ENCODE assay signal across 22 cellular contexts in the genomic region with DNA sequence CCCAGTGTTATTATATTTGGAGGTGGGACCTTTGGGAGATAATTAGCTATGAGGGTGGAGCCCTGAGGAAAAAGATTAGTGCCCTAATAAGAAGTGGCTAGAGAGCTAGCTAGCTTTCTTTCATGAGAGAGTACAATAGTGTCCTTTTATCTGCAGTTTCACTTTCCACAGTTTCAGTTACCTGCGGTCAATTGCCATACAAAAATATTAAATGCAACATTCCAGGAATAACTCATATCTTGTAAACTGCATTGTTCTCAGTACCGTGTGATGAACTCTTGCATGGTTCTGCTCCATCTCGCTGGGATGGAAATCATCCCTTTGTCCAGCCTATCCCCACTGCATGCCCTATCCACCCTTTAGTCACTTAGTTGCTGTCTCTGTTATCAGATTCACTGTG.
DNase-seq lines count a peak whose midpoint lies in the region; ATAC-seq, FAIRE-seq and TF ChIP-seq lines count a peak whose summit lies in the region.
"Had no signal": no experiment of that assay in that cellular context is flagged by ENCODE, and none has a peak within 500 bp of the region (broad histone marks: within the 10 kb centered on the region; RNA-seq: fewer than 3 reads in every experiment).

No MANE protein-coding gene starts in this region.

- H3K9me3 Mint-ChIP-seq in GM23338, result no peaks in the 10 kb centered on the region

- BruUV-seq in PC-3 (replicated peaks; lab: Mats Ljungman, UMichigan), result no TSS peak

- H4K20me1 ChIP-seq in GM23338 (replicated peaks; ENCODE audit: insufficient read depth), result no peaks in the 10 kb centered on the region
- no peaks in the 10 kb centered on the region for H4K20me1 ChIP-seq in PC-3 (ENCODE audit: low read length)
- H4K20me1 ChIP-seq in SK-N-SH (ENCODE audit: insufficient read depth), result no peaks in the 10 kb centered on the region
- H4K20me1 ChIP-seq: BLaER1 had no signal

- intact Hi-C loops in PC-3 (cut with micrococcal nuclease), result no loop called here

- no peaks in the 10 kb centered on the region for H3F3A ChIP-seq in GM23338 (replicated peaks; ENCODE audit: low read depth)
- H3F3A ChIP-seq in PC-3 (ENCODE audit: low read length, unreplicated experiment), result no peaks in the 10 kb centered on the region
- H3F3A ChIP-seq in SK-N-SH (replicated peaks; ENCODE audit: insufficient read depth), result no peaks in the 10 kb centered on the region

- FAIRE-seq in RCC 7860 (lab: Jason Lieb, UNC), result no peak
- FAIRE-seq: A204.1, G401.6, GM12892, GM19239, H54 had no signal

- H3K4me3 Mint-ChIP-seq in GM23338, result no peak overlapping the region
- H3K4me3 Mint-ChIP-seq: B cell; CD4-positive, CD25-positive, alpha-beta regulatory T cell; CD8-positive, alpha-beta T cell had no signal

- CTCF ChIA-PET in PC-3 (lab: Charles Lee), result no interaction called here
- CTCF ChIA-PET in SK-N-SH (lab: Yijun Ruan, JAX), result no interaction called here

- H3K27me3 ChIP-seq in GM23338 (ENCODE audit: insufficient read depth) (no peaks in the 10 kb centered on the region), PC-3 (ENCODE audit: low read length) (peaks cover 41% of the 10 kb centered on the region), SK-N-SH (ENCODE audit: insufficient read depth) (no peaks in the 10 kb centered on the region)
- H3K27me3 ChIP-seq: BLaER1 had no signal

- no peak overlapping the region for H3K4me2 ChIP-seq in GM23338
- H3K4me2 ChIP-seq in PC-3 (ENCODE audit: low read length), result no peak overlapping the region
- no peak overlapping the region for H3K4me2 ChIP-seq in SK-N-SH
- H3K4me2 ChIP-seq: BLaER1 had no signal

- peaks cover 25% of the 10 kb centered on the region for H3K4me1 ChIP-seq in GM23338 (ENCODE audit: insufficient read depth)
- peaks cover 9% of the 10 kb centered on the region; the same call in 1 of the 2 replicates for H3K4me1 ChIP-seq in PC-3 (ENCODE audit: insufficient read depth, low read length)
- H3K4me1 ChIP-seq in SK-N-SH (ENCODE audit: control insufficient read depth in 1 of 2, insufficient read depth in 2 of 2, low read depth in 1 of 2, low read length in 1 of 2), result peaks cover 0 to 5% of the 10 kb centered on the region in 2 experiments; a peak in 2 of 4 replicates
- H3K4me1 ChIP-seq: Caco-2 had no signal

- H3K9me3 ChIP-seq in PC-3 (ENCODE audit: low read length), result no peaks in the 10 kb centered on the region
- no peaks in the 10 kb centered on the region for H3K9me3 ChIP-seq in SK-N-SH
- H3K9me3 ChIP-seq: BLaER1, Caco-2 had no signal

- no peak for TF ChIP-seq EP300 in SK-N-SH (IDR thresholded peaks at IDR 0.05; ENCODE audit: borderline replicate concordance in 1 of 2, low read depth in 1 of 2, low read length in 1 of 2)

- 0 out of 2 replicates have a peak overlapping the region, but pooled peaks have one; percentile 74 for H2AFZ ChIP-seq in GM23338
- H2AFZ ChIP-seq in PC-3 (ENCODE audit: low read length), result no peak overlapping the region
- no peak overlapping the region for H2AFZ ChIP-seq in SK-N-SH (ENCODE audit: low read depth)

- no peaks in the 10 kb centered on the region for H3K79me2 ChIP-seq in GM23338 (replicated peaks; ENCODE audit: insufficient read depth)
- no peaks in the 10 kb centered on the region for H3K79me2 ChIP-seq in PC-3 (ENCODE audit: low read length)
- H3K79me2 ChIP-seq in SK-N-SH (ENCODE audit: insufficient read depth), result no peaks in the 10 kb centered on the region

- no peak overlapping the region for H3K27ac ChIP-seq in GM23338 (ENCODE audit: low read depth)
- no peak overlapping the region for H3K27ac ChIP-seq in PC-3 (ENCODE audit: low read length)
- no peak overlapping the region for H3K27ac ChIP-seq in SK-N-SH (ENCODE audit: low read depth in 2 of 2, low read length in 1 of 2)
- H3K27ac ChIP-seq: 22Rv1, BLaER1, C4-2B had no signal

- H3K4me3 ChIP-seq in GM23338 (no peak overlapping the region), PC-3 (ENCODE audit: low read length) (no peak overlapping the region), SK-N-SH (ENCODE audit: low read depth in 2 of 2, low read length in 1 of 2) (no peak overlapping the region)
- H3K4me3 ChIP-seq: BLaER1 had no signal

- no peak overlapping the region for H3K27ac Mint-ChIP-seq in GM23338
- H3K27ac Mint-ChIP-seq: B cell; CD4-positive, CD25-positive, alpha-beta regulatory T cell; CD8-positive, alpha-beta T cell had no signal

- no peak for DNase-seq in GM23338 (ENCODE audit: low spot score)
- peak; percentile 43 for DNase-seq in PC-3
- DNase-seq in SW480 (ENCODE audit: low spot score), result peak; percentile 79
- no peak for DNase-seq in SK-N-SH
- no peak for DNase-seq in RCC 7860 (ENCODE audit: low spot score)
- DNase-seq: Caco-2; CD4-positive, CD25-positive, alpha-beta regulatory T cell; CD8-positive, alpha-beta T cell; DMS153; DND-41; GOT3; HCEC 1CT had no signal

- no peaks in the 10 kb centered on the region for H3K36me3 Mint-ChIP-seq in GM23338 (ENCODE audit: low read depth)
- H3K36me3 Mint-ChIP-seq: CD4-positive, CD25-positive, alpha-beta regulatory T cell; CD8-positive, alpha-beta T cell had no signal

- 33% methylated on average over 3 of the region's 3 CpGs for WGBS in SK-N-SH (ENCODE audit: low lambda C conversion rate)

- H3K9me2 ChIP-seq in GM23338 (ENCODE audit: insufficient read depth) (no peaks in the 10 kb centered on the region), PC-3 (replicated peaks; ENCODE audit: low read length) (no peaks in the 10 kb centered on the region), SK-N-SH (no peaks in the 10 kb centered on the region)

- ATAC-seq in GM23338, result no peak
- peak; percentile 31 for ATAC-seq in PC-3
- no peak for ATAC-seq in HG03354 (IDR thresholded peaks at IDR 0.05; ENCODE audit: poor library complexity, severe bottlenecking, unreplicated experiment)
- ATAC-seq: CD8-positive, alpha-beta T cell had no signal

- POLR2A ChIA-PET in PC-3 (lab: Charles Lee; ENCODE audit: unreplicated experiment) (interaction anchor here (0.7 kb wide), 1 partner anchor 71 kb away, joined by 3 read pairs; no protein-coding TSS in a partner anchor), SK-N-SH (lab: Yijun Ruan, JAX) (no interaction called here)

- no peak for TF ChIP-seq CTCF in GM23338 (conservative IDR thresholded peaks at IDR 0.05; ENCODE audit: low read depth in 2 of 2)
- no peak for TF ChIP-seq CTCF in PC-3 (conservative IDR thresholded peaks at IDR 0.05; ENCODE audit: low read depth, low read length)
- TF ChIP-seq CTCF in SK-N-SH (IDR thresholded peaks at IDR 0.05), result no peak

- H3K27me3 Mint-ChIP-seq in GM23338 (ENCODE audit: insufficient read depth, low read depth, poor library complexity), result no peaks in the 10 kb centered on the region
- H3K27me3 Mint-ChIP-seq: B cell; CD4-positive, CD25-positive, alpha-beta regulatory T cell had no signal

- H3K9ac ChIP-seq in PC-3 (ENCODE audit: low read length), result no peak overlapping the region
- no peak overlapping the region for H3K9ac ChIP-seq in SK-N-SH
- H3K9ac ChIP-seq: BLaER1 had no signal

- H3K4me1 Mint-ChIP-seq in GM23338, result peaks cover 22% of the 10 kb centered on the region
- H3K4me1 Mint-ChIP-seq: B cell; CD4-positive, CD25-positive, alpha-beta regulatory T cell had no signal

- H3K36me3 ChIP-seq in GM23338 (ENCODE audit: insufficient read depth) (no peaks in the 10 kb centered on the region), PC-3 (ENCODE audit: low read depth, low read length) (no peaks in the 10 kb centered on the region), SK-N-SH (replicated peaks in 1 of 2; ENCODE audit: control insufficient read depth in 1 of 2, insufficient read depth in 2 of 2, low read length in 1 of 2) (no peaks in the 10 kb centered on the region)
- H3K36me3 ChIP-seq: BLaER1 had no signal

- TF ChIP-seq RAD21 in SK-N-SH (IDR thresholded peaks at IDR 0.05; ENCODE audit: low read length), result no peak

TF ChIP-seq in GM23338, 12 proteins besides CTCF, POLR2A, EP300 and RAD21 (continues in another document):
- TF ChIP-seq ZNF114 (CRISPR knock-in tag; IDR thresholded peaks at IDR 0.05), result no peak
- TF ChIP-seq EZH2 (IDR thresholded peaks at IDR 0.05; ENCODE audit: low read depth, unreplicated experiment), result no peak
- TF ChIP-seq EZH2phosphoT487 (IDR thresholded peaks at IDR 0.05; ENCODE audit: unreplicated experiment), result no peak
- TF ChIP-seq JUNB (IDR thresholded peaks at IDR 0.05; ENCODE audit: unreplicated experiment), result no peak
- no peak for TF ChIP-seq NANOG (IDR thresholded peaks at IDR 0.05; ENCODE audit: borderline replicate concordance)
- no peak for TF ChIP-seq CREB1 (CRISPR knock-in tag; IDR thresholded peaks at IDR 0.05; ENCODE audit: low read depth)

TF ChIP-seq in SK-N-SH, 30 proteins besides CTCF, POLR2A, EP300 and RAD21 (continues in another document):
- TF ChIP-seq TCF12 (IDR thresholded peaks at IDR 0.05) (no peak), NFIC (IDR thresholded peaks at IDR 0.05; ENCODE audit: borderline replicate concordance) (no peak), REST (IDR thresholded peaks at IDR 0.05; ENCODE audit: low read depth, low read length) (no peak), NRF1 (IDR thresholded peaks at IDR 0.05; ENCODE audit: low read depth, low read length) (no peak), RCOR1 (IDR thresholded peaks at IDR 0.05; ENCODE audit: low read length) (no peak)
- TF ChIP-seq, protein P1, sequence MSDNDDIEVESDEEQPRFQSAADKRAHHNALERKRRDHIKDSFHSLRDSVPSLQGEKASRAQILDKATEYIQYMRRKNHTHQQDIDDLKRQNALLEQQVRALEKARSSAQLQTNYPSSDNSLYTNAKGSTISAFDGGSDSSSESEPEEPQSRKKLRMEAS (IDR thresholded peaks at IDR 0.05; ENCODE audit: low read depth), result no peak

Comparison
In these comparisons a context has a peak if more than half of its experiments do, and no peak if none do; other contexts are left out.
1. DNase-seq: peak in PC-3 (single experiment) and SW480 (single experiment); none in GM23338 (single experiment), SK-N-SH (single experiment) and RCC 7860 (single experiment).